1 cellular context compared by ENCODE assay signal in genomic region chr10:87329131-87329530, GRCh38.
TF ChIP-seq lines count a peak whose summit lies in the region.
"Not testable (repeated sequence)": the region's sequence is repeated elsewhere in the genome, so short reads cannot be mapped to it uniquely, and the experiment has no call there.

No MANE protein-coding gene starts in this region.

TF ChIP-seq in K562, 482 proteins besides CTCF, POLR2A, EP300 and RAD21 (continued from another document):
- TF ChIP-seq PBX2 (CRISPR knock-in tag; IDR thresholded peaks at IDR 0.05; ENCODE audit: low read depth): not testable (repeated sequence)
- TF ChIP-seq PBX2 (tag; conservative IDR thresholded peaks at IDR 0.05; ENCODE audit: low read depth): peak; percentile 49; the same call in 1 of the 2 replicates
